ENCODE assay signal across 11 cellular contexts in genomic region chr7:35714862-35715261, GRCh38. TPM values are rescaled to one million over a fixed set of nuclear protein-coding genes. Genes with fewer than 3 reads are reported as not detected.
DNase-seq lines count a peak whose midpoint lies in the region; ATAC-seq and TF ChIP-seq lines count a peak whose summit lies in the region.
"Had no signal": no experiment of that assay in that cellular context is flagged by ENCODE, and none has a peak within 500 bp of the region (broad histone marks: within the 10 kb centered on the region; RNA-seq: fewer than 3 reads in every experiment).

No MANE protein-coding gene starts in this region.

- H3K36me3 Mint-ChIP-seq in activated T-helper 1 cell treated with anti-CD3 and anti-CD28 coated beads, Interleukin-12 subunit alpha, Interleukin-12 subunit beta, Interleukin-2, Interleukin-4 antibody, amounts not matched to agents 30 ng/mL and 10 ng/mL and 1 ng/mL, durations not matched to agents 14 hours and 24 hours and 36 hours (ENCODE audit: low read depth) = peaks cover 2% of the 10 kb centered on the region
- H3K36me3 Mint-ChIP-seq: naive thymus-derived CD8-positive, alpha-beta T cell had no signal

- intact Hi-C loops in left ventricle myocardium inferior (cut with micrococcal nuclease) = no loop called here
- intact Hi-C loops in cardiac septum (cut with DNase I) = loop anchor here (5.0 kb wide), 1 partner anchor 87 kb away; the partner anchor contains the start of gene SEPTIN7
- intact Hi-C loops in activated T-helper 1 cell treated with anti-CD3 and anti-CD28 coated beads, Interleukin-12 subunit alpha, Interleukin-12 subunit beta, Interleukin-2, Interleukin-4 antibody, amounts not matched to agents 30 ng/mL and 10 ng/mL and 1 ng/mL, durations not matched to agents 14 hours and 24 hours and 36 hours (cut with micrococcal nuclease) = no loop called here

- H3K36me3 ChIP-seq in left ventricle myocardium inferior (no peaks in the 10 kb centered on the region), OCI-LY3 (replicated peaks; ENCODE audit: low read depth, low read length) (no peaks in the 10 kb centered on the region)
- H3K36me3 ChIP-seq: stomach had no signal

- H3K27me3 Mint-ChIP-seq in activated T-helper 1 cell treated with anti-CD3 and anti-CD28 coated beads, Interleukin-12 subunit alpha, Interleukin-12 subunit beta, Interleukin-2, Interleukin-4 antibody, amounts not matched to agents 30 ng/mL and 10 ng/mL and 1 ng/mL, durations not matched to agents 14 hours and 24 hours and 36 hours (ENCODE audit: insufficient read depth) = peaks cover 26% of the 10 kb centered on the region
- H3K27me3 Mint-ChIP-seq: naive thymus-derived CD8-positive, alpha-beta T cell had no signal

- peaks cover 10% of the 10 kb centered on the region for H3K4me1 Mint-ChIP-seq in activated T-helper 1 cell treated with anti-CD3 and anti-CD28 coated beads, Interleukin-12 subunit alpha, Interleukin-12 subunit beta, Interleukin-2, Interleukin-4 antibody, amounts not matched to agents 30 ng/mL and 10 ng/mL and 1 ng/mL, durations not matched to agents 14 hours and 24 hours and 36 hours (ENCODE audit: low read depth)

- no peak overlapping the region for H3K4me2 ChIP-seq in OCI-LY3 (ENCODE audit: low read length)

- peaks cover 44% of the 10 kb centered on the region for H3K4me1 ChIP-seq in left ventricle myocardium inferior
- peaks cover 21% of the 10 kb centered on the region for H3K4me1 ChIP-seq in OCI-LY3 (ENCODE audit: low read length)

- H3K27me3 ChIP-seq in left ventricle myocardium inferior (ENCODE audit: low read depth) (no peaks in the 10 kb centered on the region), OCI-LY3 (ENCODE audit: low read depth, low read length) (peaks cover 4% of the 10 kb centered on the region)
- H3K27me3 ChIP-seq: stomach had no signal

- TF ChIP-seq CTCF in left ventricle myocardium inferior (IDR thresholded peaks at IDR 0.05; ENCODE audit: borderline replicate concordance) (no peak), OCI-LY3 (IDR thresholded peaks at IDR 0.05; ENCODE audit: low read depth, low read length) (peak; percentile 44)

- H3K4me3 ChIP-seq in left ventricle myocardium inferior (no peak overlapping the region), OCI-LY3 (ENCODE audit: low read length) (no peak overlapping the region)
- H3K4me3 ChIP-seq: stomach had no signal

- H3K27ac Mint-ChIP-seq in activated T-helper 1 cell treated with anti-CD3 and anti-CD28 coated beads, Interleukin-12 subunit alpha, Interleukin-12 subunit beta, Interleukin-2, Interleukin-4 antibody, amounts not matched to agents 30 ng/mL and 10 ng/mL and 1 ng/mL, durations not matched to agents 14 hours and 24 hours and 36 hours = no peak overlapping the region

- H3K9me3 ChIP-seq in left ventricle myocardium inferior (replicated peaks) (no peaks in the 10 kb centered on the region), OCI-LY3 (ENCODE audit: insufficient read depth, low read length) (no peaks in the 10 kb centered on the region)
- H3K9me3 ChIP-seq: stomach had no signal

- no peaks in the 10 kb centered on the region for H4K20me1 ChIP-seq in OCI-LY3 (ENCODE audit: insufficient read depth, low read length)

- no peaks in the 10 kb centered on the region for H3K79me2 ChIP-seq in OCI-LY3 (ENCODE audit: low read length)

- no peak for DNase-seq in left ventricle myocardium inferior
- no peak for DNase-seq in cardiac septum (ENCODE audit: low spot score)
- no peak for DNase-seq in NCI-H187 treated with DMSO at 0.1 percent for 48 hours (lab: John Stamatoyannopoulos, UW)
- no peak for DNase-seq in dedifferentiated amniotic fluid mesenchymal stem cell (ENCODE audit: extremely low spot score)
- DNase-seq in activated T-helper 1 cell treated with anti-CD3 and anti-CD28 coated beads, Interleukin-12 subunit alpha, Interleukin-12 subunit beta, Interleukin-2, Interleukin-4 antibody, amounts not matched to agents 30 ng/mL and 10 ng/mL and 1 ng/mL, durations not matched to agents 14 hours and 24 hours and 36 hours (ENCODE audit: low spot score) = no peak
- DNase-seq: activated effector memory CD4-positive, alpha-beta T cell treated with Interleukin-2 at 50 U/mL for 16 hours; naive thymus-derived CD8-positive, alpha-beta T cell; stomach had no signal

- no peak overlapping the region for H2AFZ ChIP-seq in OCI-LY3 (ENCODE audit: low read depth, low read length)

- no peak overlapping the region for H3K4me3 Mint-ChIP-seq in activated T-helper 1 cell treated with anti-CD3 and anti-CD28 coated beads, Interleukin-12 subunit alpha, Interleukin-12 subunit beta, Interleukin-2, Interleukin-4 antibody, amounts not matched to agents 30 ng/mL and 10 ng/mL and 1 ng/mL, durations not matched to agents 14 hours and 24 hours and 36 hours
- H3K4me3 Mint-ChIP-seq: naive thymus-derived CD8-positive, alpha-beta T cell had no signal

- peak; percentile 99 for ATAC-seq in esophagus mucosa
- ATAC-seq: naive thymus-derived CD8-positive, alpha-beta T cell had no signal

- no peak overlapping the region for H3K9ac ChIP-seq in OCI-LY3 (ENCODE audit: low read length)

- H3K9me3 Mint-ChIP-seq in activated T-helper 1 cell treated with anti-CD3 and anti-CD28 coated beads, Interleukin-12 subunit alpha, Interleukin-12 subunit beta, Interleukin-2, Interleukin-4 antibody, amounts not matched to agents 30 ng/mL and 10 ng/mL and 1 ng/mL, durations not matched to agents 14 hours and 24 hours and 36 hours = no peaks in the 10 kb centered on the region
- H3K9me3 Mint-ChIP-seq: naive thymus-derived CD8-positive, alpha-beta T cell had no signal

- H3K27ac ChIP-seq in left ventricle myocardium inferior (replicated peaks) = peak overlapping the region; percentile 3
- no peak overlapping the region for H3K27ac ChIP-seq in OCI-LY3 (ENCODE audit: low read length)
- peak overlapping the region; percentile 81 for H3K27ac ChIP-seq in temporal lobe (ENCODE audit: low read depth, low read length)
- H3K27ac ChIP-seq: stomach had no signal

RNA-seq across cellular contexts. Expression of gene HERPUD2, which starts 19.9 kb away (rescaled TPM):
- total RNA-seq in left ventricle myocardium inferior (13.6 TPM), cardiac septum (17.5 TPM), esophagus mucosa (15.7 TPM), temporal lobe (16.7 TPM)
- total RNA-seq in activated T-helper 1 cell treated with anti-CD3 and anti-CD28 coated beads, Interleukin-12 subunit alpha, Interleukin-12 subunit beta, Interleukin-2, Interleukin-4 antibody, amounts not matched to agents 30 ng/mL and 10 ng/mL and 1 ng/mL, durations not matched to agents 14 hours and 24 hours and 36 hours = 24.7 and 24.8 TPM in 2 replicates
